Comparison of ENCODE assay signal across 27 cellular contexts in genomic region chr2:237983922-237984321, GRCh38. TPM values are rescaled to one million over a fixed set of nuclear protein-coding genes. Genes with fewer than 3 reads are reported as not detected.
DNase-seq lines count a peak whose midpoint lies in the region; ATAC-seq, FAIRE-seq and TF ChIP-seq lines count a peak whose summit lies in the region.
"Had no signal": no experiment of that assay in that cellular context is flagged by ENCODE, and none has a peak within 500 bp of the region (broad histone marks: within the 10 kb centered on the region; RNA-seq: fewer than 3 reads in every experiment).

No MANE protein-coding gene starts in this region.

- TF ChIP-seq EP300 in GM12878 (IDR thresholded peaks at IDR 0.05; ENCODE audit: borderline replicate concordance in 1 of 2, control insufficient read depth in 1 of 2, low read depth in 2 of 2, low read length in 2 of 2), result no peak
- no peak for TF ChIP-seq EP300 in upper lobe of left lung (IDR thresholded peaks at IDR 0.05)

- peak overlapping the region; percentile 37 to 72 (median 57) for H3K27ac Mint-ChIP-seq in CD4-positive, CD25-positive, alpha-beta regulatory T cell
- peak overlapping the region; percentile 47 to 80 (median 65) for H3K27ac Mint-ChIP-seq in nephron
- no peak overlapping the region for H3K27ac Mint-ChIP-seq in MCF 10A (ENCODE audit: low read depth, unreplicated experiment)
- H3K27ac Mint-ChIP-seq: CD4-positive, alpha-beta T cell had no signal

- H3K4me3 Mint-ChIP-seq in CD4-positive, CD25-positive, alpha-beta regulatory T cell, result peak overlapping the region in 1 of 4 donors; percentile 13
- no peak overlapping the region for H3K4me3 Mint-ChIP-seq in nephron
- H3K4me3 Mint-ChIP-seq in MCF 10A (ENCODE audit: unreplicated experiment), result no peak overlapping the region
- H3K4me3 Mint-ChIP-seq: CD4-positive, alpha-beta T cell had no signal

- no peak overlapping the region for H2AFZ ChIP-seq in GM12878 (ENCODE audit: control insufficient read depth, low read depth, low read length)

- DNase-seq in CD4-positive, CD25-positive, alpha-beta regulatory T cell, result no peak
- DNase-seq in GM12878 (ENCODE audit: low read depth, low spot score) (no peak), upper lobe of left lung (no peak), MCF 10A (ENCODE audit: unreplicated experiment) (no peak)
- DNase-seq: activated CD4-positive, alpha-beta T cell treated with anti-CD3 and anti-CD28 coated beads for 1 hour; brain microvascular endothelial cell; CD4-positive, alpha-beta T cell; DMS153; effector CD4-positive, alpha-beta T cell; erythroblast; heart left ventricle; left colon; mesenchymal stem cell; MV-4-11; NCI-H1694; NCI-H2171; NCI-H526; Peyer's patch; posterior cingulate gyrus; SIG-M5; stimulated activated CD4-positive, alpha-beta T cell treated with anti-CD3 and anti-CD28 coated beads, Interleukin-15, amount 100 ng/mL, for 24 hours; SW 1271 had no signal

- TF ChIP-seq RAD21 in GM12878 (IDR thresholded peaks at IDR 0.05; ENCODE audit: insufficient read depth, low read depth, low read length), result no peak

- WGBS in GM12878 (ENCODE audit: insufficient coverage, insufficient replicate concordance, low lambda C conversion rate, missing lambda C conversion rate), result 0% methylated on average over 2 of the region's 2 CpGs
- 17 to 23% methylated on average over 2 of the region's 2 CpGs for WGBS in upper lobe of left lung, 2 donors

- FAIRE-seq in GM12878 (lab: Jason Lieb, UNC), result no peak

- BruUV-seq in GM12878 (replicated peaks; lab: Mats Ljungman, UMichigan) (no TSS peak), MCF 10A (replicated peaks; lab: Mats Ljungman, UMichigan) (no TSS peak)

- H3K9me3 ChIP-seq in BLaER1, result peaks cover 18% of the 10 kb centered on the region
- H3K9me3 ChIP-seq in CD4-positive, CD25-positive, alpha-beta regulatory T cell (ENCODE audit: control insufficient read depth in 2 of 2, low read length in 2 of 2), result no peaks in the 10 kb centered on the region
- H3K9me3 ChIP-seq in GM12878 (replicated peaks; ENCODE audit: control insufficient read depth, insufficient read depth, low read length), result no peaks in the 10 kb centered on the region
- no peaks in the 10 kb centered on the region for H3K9me3 ChIP-seq in upper lobe of left lung
- H3K9me3 ChIP-seq: Peyer's patch, tibial nerve had no signal

- H3K27me3 ChIP-seq in BLaER1 (no peaks in the 10 kb centered on the region), GM12878 (replicated peaks in 1 of 2; ENCODE audit: control insufficient read depth in 2 of 2, insufficient read depth in 2 of 2, low read length in 1 of 2) (no peaks in the 10 kb centered on the region), upper lobe of left lung (no peaks in the 10 kb centered on the region)
- H3K27me3 ChIP-seq in CD4-positive, CD25-positive, alpha-beta regulatory T cell (ENCODE audit: control insufficient read depth, insufficient read depth, low read length), result no peaks in the 10 kb centered on the region
- H3K27me3 ChIP-seq: brain microvascular endothelial cell, heart left ventricle, Peyer's patch, tibial nerve had no signal

- no peak for TF ChIP-seq POLR2A in GM12878 (IDR thresholded peaks at IDR 0.05; ENCODE audit: low read depth, low read length)
- TF ChIP-seq POLR2A in upper lobe of left lung (IDR thresholded peaks at IDR 0.05), result no peak

- no peak for ATAC-seq in CD4-positive, CD25-positive, alpha-beta regulatory T cell (ENCODE audit: low read depth in 2 of 2)
- no peak for ATAC-seq in GM12878
- ATAC-seq in upper lobe of left lung (ENCODE audit: low FRiP score in 2 of 2), result no peak
- no peak for ATAC-seq in HG03565 (IDR thresholded peaks at IDR 0.05; ENCODE audit: unreplicated experiment)
- ATAC-seq: left colon had no signal

- H3K36me3 ChIP-seq in BLaER1 (peaks cover 31% of the 10 kb centered on the region), GM12878 (ENCODE audit: control insufficient read depth in 2 of 2, insufficient read depth in 2 of 2, low read length in 1 of 2) (peaks cover 0 to 2% of the 10 kb centered on the region in 2 experiments; a peak in 2 of 4 replicates), upper lobe of left lung (peaks cover 0 to 4% (median 0%) of the 10 kb centered on the region in 4 donors)
- peaks cover 2% of the 10 kb centered on the region for H3K36me3 ChIP-seq in CD4-positive, CD25-positive, alpha-beta regulatory T cell (ENCODE audit: control insufficient read depth, insufficient read depth, low read length)
- H3K36me3 ChIP-seq: brain microvascular endothelial cell had no signal

- H4K20me1 ChIP-seq in BLaER1, result peaks cover 61% of the 10 kb centered on the region
- H4K20me1 ChIP-seq in GM12878 (ENCODE audit: control insufficient read depth, insufficient read depth), result no peaks in the 10 kb centered on the region

- H3K27ac ChIP-seq in BLaER1, result no peak overlapping the region
- H3K27ac ChIP-seq in CD4-positive, CD25-positive, alpha-beta regulatory T cell (ENCODE audit: insufficient read depth, low read length, poor library complexity, severe bottlenecking), result no peak overlapping the region
- no peak overlapping the region for H3K27ac ChIP-seq in GM12878 (ENCODE audit: control insufficient read depth, insufficient read depth)
- H3K27ac ChIP-seq in upper lobe of left lung, result no peak overlapping the region
- H3K27ac ChIP-seq: brain microvascular endothelial cell, KMS-11, Peyer's patch, tibial nerve had no signal

- H3K36me3 Mint-ChIP-seq in CD4-positive, CD25-positive, alpha-beta regulatory T cell, result peaks cover 38% of the 10 kb centered on the region
- H3K36me3 Mint-ChIP-seq in nephron (ENCODE audit: low read depth), result peaks cover 26% of the 10 kb centered on the region
- peaks cover 21% of the 10 kb centered on the region for H3K36me3 Mint-ChIP-seq in MCF 10A (ENCODE audit: insufficient read depth, unreplicated experiment)

- H3K4me2 ChIP-seq in BLaER1, result peak overlapping the region; percentile 25; the same call in 1 of the 2 replicates
- no peak overlapping the region for H3K4me2 ChIP-seq in GM12878 (ENCODE audit: control insufficient read depth, insufficient read depth)
- H3K4me2 ChIP-seq: KMS-11 had no signal

- peaks cover 15 to 64% (median 36%) of the 10 kb centered on the region in 4 donors for H3K4me1 Mint-ChIP-seq in CD4-positive, CD25-positive, alpha-beta regulatory T cell
- H3K4me1 Mint-ChIP-seq in nephron, result peaks cover 15% of the 10 kb centered on the region
- peaks cover 19% of the 10 kb centered on the region for H3K4me1 Mint-ChIP-seq in MCF 10A (ENCODE audit: insufficient read depth, unreplicated experiment)

- H3K4me3 ChIP-seq in BLaER1 (no peak overlapping the region), GM12878 (no peak overlapping the region), upper lobe of left lung (no peak overlapping the region)
- no peak overlapping the region for H3K4me3 ChIP-seq in CD4-positive, CD25-positive, alpha-beta regulatory T cell (ENCODE audit: low read depth, low read length)
- H3K4me3 ChIP-seq: heart left ventricle, Peyer's patch, tibial nerve had no signal

- H3K9ac ChIP-seq in BLaER1 (peak overlapping the region; percentile 1; the same call in 1 of the 2 replicates), GM12878 (ENCODE audit: control insufficient read depth, insufficient read depth, low read length) (no peak overlapping the region; the same call in 1 of the 2 replicates)
- H3K9ac ChIP-seq: KMS-11 had no signal

- POLR2A ChIA-PET in GM12878 (lab: Charles Lee) (no interaction called here), MCF 10A (lab: Yijun Ruan, JAX) (no interaction called here)

- SMC1A ChIA-PET in GM12878 (lab: Charles Lee; ENCODE audit: uncharacterized antibody, unreplicated experiment), result no interaction called here

- in situ Hi-C loops in GM12878 (cut with MboI), result no loop called here

- H3K9me3 Mint-ChIP-seq in CD4-positive, CD25-positive, alpha-beta regulatory T cell, result no peaks in the 10 kb centered on the region
- H3K9me3 Mint-ChIP-seq in nephron (peaks cover 7% of the 10 kb centered on the region), MCF 10A (ENCODE audit: unreplicated experiment) (no peaks in the 10 kb centered on the region)
- H3K9me3 Mint-ChIP-seq: CD4-positive, alpha-beta T cell had no signal

- TF ChIP-seq CTCF in GM12878 (IDR thresholded peaks at IDR 0.05 in 2 of 3, conservative IDR thresholded peaks at IDR 0.05 in 1 of 3; ENCODE audit: control insufficient read depth in 2 of 3, extremely low read depth in 1 of 3, insufficient read depth in 1 of 3, low read depth in 3 of 3, low read length in 3 of 3) (no peak), nephron (IDR thresholded peaks at IDR 0.05; ENCODE audit: unreplicated experiment in 3 of 3) (no peak), upper lobe of left lung (IDR thresholded peaks at IDR 0.05) (no peak), MCF 10A (IDR thresholded peaks at IDR 0.05; ENCODE audit: unreplicated experiment) (no peak)

- no peaks in the 10 kb centered on the region for H3K27me3 Mint-ChIP-seq in CD4-positive, CD25-positive, alpha-beta regulatory T cell
- H3K27me3 Mint-ChIP-seq in nephron (ENCODE audit: low read depth), result no peaks in the 10 kb centered on the region
- H3K27me3 Mint-ChIP-seq in MCF 10A (ENCODE audit: insufficient read depth, unreplicated experiment), result no peaks in the 10 kb centered on the region
- H3K27me3 Mint-ChIP-seq: CD4-positive, alpha-beta T cell had no signal

- no peaks in the 10 kb centered on the region for H3K79me2 ChIP-seq in GM12878 (ENCODE audit: control insufficient read depth, insufficient read depth, low read length)

- H3K4me1 ChIP-seq in BLaER1 (peaks cover 37% of the 10 kb centered on the region), GM12878 (ENCODE audit: control insufficient read depth, insufficient read depth, low read length) (no peaks in the 10 kb centered on the region), upper lobe of left lung (peaks cover 2 to 15% (median 8%) of the 10 kb centered on the region in 4 donors)
- peaks cover 16% of the 10 kb centered on the region for H3K4me1 ChIP-seq in CD4-positive, CD25-positive, alpha-beta regulatory T cell (ENCODE audit: control insufficient read depth, insufficient read depth, low read length, poor library complexity, severe bottlenecking)
- H3K4me1 ChIP-seq: Peyer's patch had no signal

- RAD21 ChIA-PET in GM12878 (lab: Charles Lee; ENCODE audit: unreplicated experiment), result no interaction called here

- CTCF ChIA-PET in GM12878 (lab: Yijun Ruan, JAX), result interaction anchor here (1.1 kb wide), 1 partner anchor 60 kb away, joined by 3 read pairs; no protein-coding TSS in a partner anchor
- CTCF ChIA-PET in MCF 10A (lab: Yijun Ruan, JAX), result no interaction called here

- intact Hi-C loops in GM12878 (cut with micrococcal nuclease; ENCODE audit: unreplicated experiment) (no loop called here), MCF 10A (cut with micrococcal nuclease) (no loop called here)

RNA-seq across cellular contexts. Expression of gene UBE2F, which starts 17.1 kb away (rescaled TPM):
- total RNA-seq in CD4-positive, CD25-positive, alpha-beta regulatory T cell, result 44.3 TPM
- polyA plus RNA-seq in CD4-positive, CD25-positive, alpha-beta regulatory T cell, result 100 to 1,000 TPM in 3 of 4 donors, 10 to 100 TPM in 1; 75.2 to 137 (median 120) TPM
- total RNA-seq in GM12878 (2013; cell fraction: nucleolus; rRNA removed), result 24.5 and 32.9 TPM in 2 replicates
- total RNA-seq in GM12878 (2014; rRNA removed), result 18.2 and 26.3 TPM in 2 replicates
- total RNA-seq in GM12878 (2014; rRNA removed; fragmentation: Illumina TruSeq; extraction: Trizol), result 28.0 and 30.3 TPM in 2 replicates
- 26.1 and 27.7 TPM in 2 replicates for total RNA-seq in GM12878 (2021)
- 12.6 TPM for polyA plus RNA-seq in GM12878 (2011; ENCODE audit: low read depth)
- polyA plus RNA-seq in GM12878 (2011; rRNA removed), result 56.6 and 59.8 TPM in 2 replicates
- 33.5 and 49.0 TPM in 2 replicates for polyA plus RNA-seq in GM12878 (2011; cell fraction: cytosol; rRNA removed)
- polyA plus RNA-seq in GM12878 (2011; cell fraction: nucleus; rRNA removed), result 16.7 and 18.0 TPM in 2 replicates
- polyA plus RNA-seq in GM12878 (2012), result 13.1 and 16.0 TPM in 2 replicates
- polyA plus RNA-seq in GM12878 (2014; fragmentation: Illumina TruSeq; extraction: Trizol), result 47.6 and 53.7 TPM in 2 replicates
- 10 to 100 TPM; 12.3 to 21.9 TPM for polyA plus RNA-seq in GM12878 (2014; fragmentation: Nextera tagmentation; extraction: Ambion mirVana)
- 34.9 and 39.9 TPM in 2 replicates for polyA plus RNA-seq in GM12878 (2014; rRNA removed)
- 10 to 100 TPM; 58.1 to 64.4 TPM for polyA plus RNA-seq in GM12878 (2016; fragmentation: Nextera tagmentation; extraction: Ambion mirVana)
- 15.0 and 19.3 TPM in 2 replicates for polyA minus RNA-seq in GM12878 (2011; rRNA and poly(A)+ RNA removed)
- 6.4 and 13.5 TPM in 2 replicates for polyA minus RNA-seq in GM12878 (2011; cell fraction: cytosol; rRNA and poly(A)+ RNA removed)
- 12.8 and 21.8 TPM in 2 replicates for polyA minus RNA-seq in GM12878 (2011; cell fraction: nucleus; rRNA and poly(A)+ RNA removed)
- 10 to 100 TPM; 11.5 to 65.5 (median 39.8) TPM for total RNA-seq in upper lobe of left lung
- total RNA-seq in MCF 10A (2022), result 116 and 125 TPM in 2 replicates
